In the genomic region with DNA sequence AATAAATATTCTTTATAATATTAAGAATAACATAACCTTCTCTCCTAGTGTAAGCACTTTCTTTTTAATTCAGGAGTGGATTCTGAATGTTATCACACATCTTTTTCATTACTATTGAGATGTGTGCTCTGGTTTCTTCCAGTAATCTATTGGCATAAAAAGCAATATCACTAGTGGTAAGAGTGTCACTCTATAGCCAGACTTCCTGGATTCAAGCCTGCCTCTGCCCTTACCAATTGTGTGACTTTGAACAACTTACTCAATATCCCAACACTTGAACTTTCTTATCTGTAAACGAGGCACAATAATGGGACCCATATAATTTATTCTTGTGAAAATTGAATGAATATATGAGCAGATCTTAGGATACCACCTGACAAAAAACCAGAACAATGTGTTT, we compare ENCODE assay signal across 18 cellular contexts.
DNase-seq lines count a peak whose midpoint lies in the region; ATAC-seq, FAIRE-seq and TF ChIP-seq lines count a peak whose summit lies in the region.
"Had no signal": no experiment of that assay in that cellular context is flagged by ENCODE, and none has a peak within 500 bp of the region (broad histone marks: within the 10 kb centered on the region; RNA-seq: fewer than 3 reads in every experiment).

No MANE protein-coding gene starts in this region.

- TF ChIP-seq POLR2A in GM12891 (IDR thresholded peaks at IDR 0.05; ENCODE audit: low read depth, low read length) = no peak

- DNase-seq in NCI-H1105 treated with DMSO at 0.1 percent for 48 hours (lab: John Stamatoyannopoulos, UW) = peak; percentile 38
- DNase-seq in NCI-H1105 (lab: John Stamatoyannopoulos, UW) = no peak
- DNase-seq in NCI-H2029 (lab: John Stamatoyannopoulos, UW) = peak; percentile 18
- no peak for DNase-seq in left lobe of liver (ENCODE audit: low spot score)
- DNase-seq in kidney tubule cell (ENCODE audit: low spot score) = no peak
- no peak for DNase-seq in GM12891 (ENCODE audit: insufficient read length, low spot score)
- DNase-seq: AML-193; Caco-2; Calu3; CD4-positive, alpha-beta T cell; CD8-positive, alpha-beta T cell; DMS79 treated with DMSO at 0.1 percent for 48 hours; GF-D8 had no signal

- ATAC-seq in left lobe of liver = peak; percentile 40
- ATAC-seq: A549; CD8-positive, alpha-beta T cell had no signal

- no peak for FAIRE-seq in GM12891 (lab: Jason Lieb, UNC)
- FAIRE-seq: A549, D721Med, G401.6, GM12892, GM18507 had no signal

TF ChIP-seq in GM12891, 5 proteins besides CTCF, POLR2A, EP300 and RAD21:
- no peak for TF ChIP-seq SPI1 (IDR thresholded peaks at IDR 0.05; ENCODE audit: low read depth, low read length)
- TF ChIP-seq PAX5 (IDR thresholded peaks at IDR 0.05; ENCODE audit: insufficient read depth, low read length, severe bottlenecking) = no peak
- TF ChIP-seq POU2F2 (IDR thresholded peaks at IDR 0.05; ENCODE audit: low read depth, low read length) = no peak
- no peak for TF ChIP-seq TAF1 (IDR thresholded peaks at IDR 0.05; ENCODE audit: low read depth, low read length)
- TF ChIP-seq POLR2AphosphoS5 (IDR thresholded peaks at IDR 0.05; ENCODE audit: low read depth, low read length) = no peak

Comparison
In these comparisons a context has a peak if more than half of its experiments do, and no peak if none do; other contexts are left out.
1. DNase-seq: peak in NCI-H1105 treated with DMSO at 0.1 percent for 48 hours (single experiment) and NCI-H2029 (single experiment); none in NCI-H1105 (single experiment), left lobe of liver (single experiment), kidney tubule cell (single experiment) and GM12891 (single experiment).